8 cellular contexts compared by ENCODE assay signal in genomic region chr12:119877639-119877948, GRCh38. TPM values are rescaled to one million over a fixed set of nuclear protein-coding genes. Genes with fewer than 3 reads are reported as not detected.
DNase-seq lines count a peak whose midpoint lies in the region; ATAC-seq, FAIRE-seq and TF ChIP-seq lines count a peak whose summit lies in the region.

No MANE protein-coding gene starts in this region.

- H3K9ac ChIP-seq in kidney (ENCODE audit: low read length in 2 of 2): no peak overlapping the region

- H3K9me3 Mint-ChIP-seq in activated B cell treated with CpG ODN at 0.5 μM for 24 hours (no peaks in the 10 kb centered on the region), type B pancreatic cell (no peaks in the 10 kb centered on the region)

- intact Hi-C loops in heart left ventricle (cut with DNase I): no loop called here
- intact Hi-C loops in activated B cell treated with CpG ODN at 0.5 μM for 24 hours (cut with micrococcal nuclease): loop anchor here (1.0 to 10.0 kb wide), 4 partner anchors 25 to 1863 kb away; partner anchors contain the start of gene RFC5
- intact Hi-C loops in kidney (cut with DNase I): no loop called here

- H3K27me3 ChIP-seq in heart left ventricle (no peaks in the 10 kb centered on the region), right atrium auricular region (no peaks in the 10 kb centered on the region)

- no peak for TF ChIP-seq POLR2A in heart left ventricle (IDR thresholded peaks at IDR 0.05)

- H3K4me1 Mint-ChIP-seq in activated B cell treated with CpG ODN at 0.5 μM for 24 hours (peaks cover 12% of the 10 kb centered on the region), type B pancreatic cell (ENCODE audit: unreplicated experiment) (peaks cover 17% of the 10 kb centered on the region)

- H3K36me3 ChIP-seq in heart left ventricle (no peaks in the 10 kb centered on the region), right atrium auricular region (no peaks in the 10 kb centered on the region), kidney (ENCODE audit: control insufficient read depth in 1 of 2, insufficient read depth in 2 of 2, low read length in 2 of 2) (no peaks in the 10 kb centered on the region)

- H3K9me3 ChIP-seq in heart left ventricle: no peaks in the 10 kb centered on the region
- H3K9me3 ChIP-seq in right atrium auricular region: no peaks in the 10 kb centered on the region
- no peaks in the 10 kb centered on the region for H3K9me3 ChIP-seq in kidney (ENCODE audit: control insufficient read depth in 1 of 2, low read length in 2 of 2)

- H3K27me3 Mint-ChIP-seq in activated B cell treated with CpG ODN at 0.5 μM for 24 hours: peaks cover 8% of the 10 kb centered on the region
- H3K27me3 Mint-ChIP-seq in type B pancreatic cell: peaks cover 4% of the 10 kb centered on the region

- H3K4me3 ChIP-seq in heart left ventricle (peak overlapping the region in 11 of 12 donors; percentile 65 to 87 (median 77)), right atrium auricular region (peak overlapping the region in 1 of 2 donors; percentile 69), kidney (ENCODE audit: low read length in 2 of 2) (peak overlapping the region; percentile 33 to 80)

- CTCF ChIA-PET in activated B cell treated with CpG ODN at 0.5 μM for 24 hours (lab: Charles Lee): no interaction called here

- peak overlapping the region; percentile 91 for H3K4me3 Mint-ChIP-seq in activated B cell treated with CpG ODN at 0.5 μM for 24 hours
- peak overlapping the region; percentile 87 for H3K4me3 Mint-ChIP-seq in type B pancreatic cell

- no peak for DNase-seq in heart left ventricle
- DNase-seq in right atrium auricular region (ENCODE audit: low spot score): no peak
- DNase-seq in activated B cell treated with CpG ODN at 0.5 μM for 24 hours: no peak
- no peak for DNase-seq in kidney
- no peak for DNase-seq in type B pancreatic cell (ENCODE audit: extremely low spot score, unreplicated experiment)
- DNase-seq in globus pallidus (ENCODE audit: low spot score): no peak
- no peak for DNase-seq in activated gamma-delta T cell (lab: John Stamatoyannopoulos, UW)

- no peak overlapping the region for H3K27ac Mint-ChIP-seq in activated B cell treated with CpG ODN at 0.5 μM for 24 hours
- peak overlapping the region; percentile 25 for H3K27ac Mint-ChIP-seq in type B pancreatic cell

- POLR2A ChIA-PET in activated B cell treated with CpG ODN at 0.5 μM for 24 hours (lab: Charles Lee): no interaction called here

- H3K27ac ChIP-seq in heart left ventricle (no peak overlapping the region), right atrium auricular region (no peak overlapping the region), kidney (ENCODE audit: low read depth in 2 of 2, low read length in 2 of 2) (no peak overlapping the region)

- H3K4me1 ChIP-seq in heart left ventricle (peaks cover 0 to 13% (median 6%) of the 10 kb centered on the region in 12 donors), right atrium auricular region (peaks cover 0 to 9% of the 10 kb centered on the region in 2 donors), kidney (ENCODE audit: control insufficient read depth in 1 of 2, insufficient read depth in 1 of 2, low read depth in 1 of 2, low read length in 2 of 2) (peaks cover 0 to 2% of the 10 kb centered on the region in 2 donors)

- TF ChIP-seq CTCF in heart left ventricle (IDR thresholded peaks at IDR 0.05): no peak
- no peak for TF ChIP-seq CTCF in right atrium auricular region (IDR thresholded peaks at IDR 0.05)
- TF ChIP-seq CTCF in activated B cell treated with CpG ODN at 0.5 μM for 24 hours (IDR thresholded peaks at IDR 0.05): no peak
- no peak for TF ChIP-seq CTCF in kidney (IDR thresholded peaks at IDR 0.05; ENCODE audit: borderline replicate concordance, extremely low read depth, insufficient read depth)
- TF ChIP-seq CTCF in type B pancreatic cell (conservative IDR thresholded peaks at IDR 0.05): no peak

- FAIRE-seq in kidney (lab: Jason Lieb, UNC): no peak

- H3K36me3 Mint-ChIP-seq in activated B cell treated with CpG ODN at 0.5 μM for 24 hours (ENCODE audit: low read depth): peaks cover 2% of the 10 kb centered on the region
- no peaks in the 10 kb centered on the region for H3K36me3 Mint-ChIP-seq in type B pancreatic cell

- 29 to 39% (median 30%) methylated on average over 4 of the region's 4 CpGs for WGBS in heart left ventricle, 4 donors

- ATAC-seq in heart left ventricle (no peak), activated B cell treated with CpG ODN at 0.5 μM for 24 hours (ENCODE audit: low read depth) (no peak), HG02763 (IDR thresholded peaks at IDR 0.05; ENCODE audit: unreplicated experiment) (no peak)

RNA-seq across cellular contexts. Expression of gene CIT, which starts 0.5 kb away (rescaled TPM):
- total RNA-seq in heart left ventricle (1 to 10 TPM in 7 of 9 donors, under 1 TPM in 2; 0.32 to 8.1 (median 2.0) TPM), right atrium auricular region (1 to 10 TPM in 1 of 2 donors, under 1 TPM in 1; 0.79 to 1.2 TPM), activated B cell treated with CpG ODN at 0.5 μM for 24 hours (3.6 and 6.1 TPM in 2 replicates), kidney (81.6 TPM), type B pancreatic cell (ENCODE audit: low replicate concordance) (17.0 and 50.9 TPM in 2 replicates)
- polyA plus RNA-seq in heart left ventricle (under 1 TPM; 0.26 to 0.34 TPM), kidney (ENCODE audit: insufficient read depth, low read depth, low replicate concordance) (3.0 TPM)
